11 cellular contexts compared by ENCODE assay signal in the genomic region with DNA sequence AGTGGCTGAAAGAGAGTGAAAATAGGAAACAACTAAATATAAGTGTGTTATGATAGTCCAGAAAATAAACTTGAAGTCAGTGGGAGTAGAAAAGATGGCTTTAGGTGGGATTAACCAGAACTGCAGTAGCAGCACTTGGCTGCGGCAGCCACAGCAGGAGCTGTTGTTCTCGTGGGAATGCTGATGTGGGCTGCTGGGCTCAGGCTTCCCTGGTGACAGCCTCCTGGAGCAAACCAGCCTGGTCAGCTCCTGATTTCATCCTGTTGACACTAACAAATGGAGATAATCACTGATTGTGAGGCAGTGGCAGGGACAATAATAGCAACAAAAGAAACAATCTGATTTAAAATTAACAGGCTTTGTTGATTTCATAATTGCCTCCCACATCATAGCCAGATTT.
DNase-seq lines count a peak whose midpoint lies in the region; ATAC-seq and TF ChIP-seq lines count a peak whose summit lies in the region.
"Had no signal": no experiment of that assay in that cellular context is flagged by ENCODE, and none has a peak within 500 bp of the region (broad histone marks: within the 10 kb centered on the region; RNA-seq: fewer than 3 reads in every experiment).

No MANE protein-coding gene starts in this region.

- no peaks in the 10 kb centered on the region for H3K9me3 ChIP-seq in left ventricle myocardium inferior (replicated peaks)
- no peaks in the 10 kb centered on the region for H3K9me3 ChIP-seq in tibial artery

- no peaks in the 10 kb centered on the region for H3K36me3 ChIP-seq in left ventricle myocardium inferior
- H3K36me3 ChIP-seq in tibial artery: no peaks in the 10 kb centered on the region

- DNase-seq in ELF-1 (ENCODE audit: low read depth, low spot score) (peak; percentile 58), left ventricle myocardium inferior (no peak), occipital lobe (lab: John Stamatoyannopoulos, UW) (peak; percentile 40), tibial artery (no peak)
- DNase-seq in activated naive CD4-positive, alpha-beta T cell treated with anti-CD3 and anti-CD28 coated beads, Interleukin-2, amount 50 U/mL, for 16 hours: no peak
- no peak for DNase-seq in activated CD4-positive, alpha-beta T cell treated with anti-CD3 and anti-CD28 coated beads, Interleukin-2, amount 10 ng/mL, durations not matched to agents 24 days and 14 days
- DNase-seq: activated CD4-positive, CD25-positive, alpha-beta regulatory T cell; activated T-cell treated with anti-CD3 and anti-CD28 coated beads for 4 hours; MV-4-11 had no signal

- ATAC-seq in SK-N-SH treated with all-trans-retinoic acid at 6 μM for 48 hours (peak; percentile 33), HG03025 (IDR thresholded peaks at IDR 0.05; ENCODE audit: low FRiP score, unreplicated experiment) (no peak)

- no peaks in the 10 kb centered on the region for H3K27me3 ChIP-seq in left ventricle myocardium inferior (ENCODE audit: low read depth)
- H3K27me3 ChIP-seq in tibial artery: no peaks in the 10 kb centered on the region

- H3K36me3 Mint-ChIP-seq in activated CD4-positive, alpha-beta T cell treated with anti-CD3 and anti-CD28 coated beads, Interleukin-2, amount 10 ng/mL, durations not matched to agents 24 days and 14 days (ENCODE audit: low read depth): peaks cover 3% of the 10 kb centered on the region

- H3K4me3 Mint-ChIP-seq in activated CD4-positive, alpha-beta T cell treated with anti-CD3 and anti-CD28 coated beads, Interleukin-2, amount 10 ng/mL, durations not matched to agents 24 days and 14 days: no peak overlapping the region

- peaks cover 2% of the 10 kb centered on the region for H3K4me1 Mint-ChIP-seq in activated CD4-positive, alpha-beta T cell treated with anti-CD3 and anti-CD28 coated beads, Interleukin-2, amount 10 ng/mL, durations not matched to agents 24 days and 14 days

- H3K4me1 ChIP-seq in left ventricle myocardium inferior (peaks cover 64% of the 10 kb centered on the region), tibial artery (peaks cover 0 to 8% (median 7%) of the 10 kb centered on the region in 4 donors)

- TF ChIP-seq CTCF in left ventricle myocardium inferior (IDR thresholded peaks at IDR 0.05; ENCODE audit: borderline replicate concordance) (no peak), tibial artery (IDR thresholded peaks at IDR 0.05) (no peak)

- H3K27me3 Mint-ChIP-seq in activated CD4-positive, alpha-beta T cell treated with anti-CD3 and anti-CD28 coated beads, Interleukin-2, amount 10 ng/mL, durations not matched to agents 24 days and 14 days: no peaks in the 10 kb centered on the region

- peaks cover 4% of the 10 kb centered on the region for H3K9me3 Mint-ChIP-seq in activated CD4-positive, alpha-beta T cell treated with anti-CD3 and anti-CD28 coated beads, Interleukin-2, amount 10 ng/mL, durations not matched to agents 24 days and 14 days

- H3K27ac ChIP-seq in left ventricle myocardium inferior (replicated peaks) (peak overlapping the region; percentile 58), tibial artery (no peak overlapping the region)

- no peak overlapping the region for H3K27ac Mint-ChIP-seq in activated CD4-positive, alpha-beta T cell treated with anti-CD3 and anti-CD28 coated beads, Interleukin-2, amount 10 ng/mL, durations not matched to agents 24 days and 14 days

- intact Hi-C loops in left ventricle myocardium inferior (cut with micrococcal nuclease) (no loop called here), tibial artery (cut with DNase I; ENCODE audit: low total_unique reads) (no loop called here)
- intact Hi-C loops in activated CD4-positive, alpha-beta T cell treated with anti-CD3 and anti-CD28 coated beads, Interleukin-2, amount 10 ng/mL, durations not matched to agents 24 days and 14 days (cut with micrococcal nuclease): no loop called here

- H3K4me3 ChIP-seq in left ventricle myocardium inferior: peak overlapping the region; percentile 10
- no peak overlapping the region for H3K4me3 ChIP-seq in tibial artery

TF ChIP-seq in SK-N-SH treated with all-trans-retinoic acid at 6 μM for 48 hours, 23 proteins besides CTCF, POLR2A, EP300 and RAD21:
- TF ChIP-seq CSDC2 (CRISPR knock-in tag; IDR thresholded peaks at IDR 0.05) (no peak), ISL1 (CRISPR knock-in tag; IDR thresholded peaks at IDR 0.05) (no peak), SNAI2 (CRISPR knock-in tag; IDR thresholded peaks at IDR 0.05) (no peak), PPARA (CRISPR knock-in tag; IDR thresholded peaks at IDR 0.05; ENCODE audit: borderline replicate concordance) (no peak), ZFP3 (CRISPR knock-in tag; IDR thresholded peaks at IDR 0.05) (no peak), ZNF8 (CRISPR knock-in tag; IDR thresholded peaks at IDR 0.05) (no peak), TCF4 (CRISPR knock-in tag; IDR thresholded peaks at IDR 0.05; ENCODE audit: borderline replicate concordance) (no peak), GLIS3 (CRISPR knock-in tag; IDR thresholded peaks at IDR 0.05) (no peak), ZC3H10 (CRISPR knock-in tag; IDR thresholded peaks at IDR 0.05) (no peak), ZNF70 (CRISPR knock-in tag; IDR thresholded peaks at IDR 0.05) (no peak), OSR1 (CRISPR knock-in tag; IDR thresholded peaks at IDR 0.05) (no peak)
- TF ChIP-seq, protein P1, sequence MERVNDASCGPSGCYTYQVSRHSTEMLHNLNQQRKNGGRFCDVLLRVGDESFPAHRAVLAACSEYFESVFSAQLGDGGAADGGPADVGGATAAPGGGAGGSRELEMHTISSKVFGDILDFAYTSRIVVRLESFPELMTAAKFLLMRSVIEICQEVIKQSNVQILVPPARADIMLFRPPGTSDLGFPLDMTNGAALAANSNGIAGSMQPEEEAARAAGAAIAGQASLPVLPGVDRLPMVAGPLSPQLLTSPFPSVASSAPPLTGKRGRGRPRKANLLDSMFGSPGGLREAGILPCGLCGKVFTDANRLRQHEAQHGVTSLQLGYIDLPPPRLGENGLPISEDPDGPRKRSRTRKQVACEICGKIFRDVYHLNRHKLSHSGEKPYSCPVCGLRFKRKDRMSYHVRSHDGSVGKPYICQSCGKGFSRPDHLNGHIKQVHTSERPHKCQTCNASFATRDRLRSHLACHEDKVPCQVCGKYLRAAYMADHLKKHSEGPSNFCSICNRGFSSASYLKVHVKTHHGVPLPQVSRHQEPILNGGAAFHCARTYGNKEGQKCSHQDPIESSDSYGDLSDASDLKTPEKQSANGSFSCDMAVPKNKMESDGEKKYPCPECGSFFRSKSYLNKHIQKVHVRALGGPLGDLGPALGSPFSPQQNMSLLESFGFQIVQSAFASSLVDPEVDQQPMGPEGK (CRISPR knock-in tag; IDR thresholded peaks at IDR 0.05; ENCODE audit: borderline replicate concordance): no peak
- TF ChIP-seq, protein P2, sequence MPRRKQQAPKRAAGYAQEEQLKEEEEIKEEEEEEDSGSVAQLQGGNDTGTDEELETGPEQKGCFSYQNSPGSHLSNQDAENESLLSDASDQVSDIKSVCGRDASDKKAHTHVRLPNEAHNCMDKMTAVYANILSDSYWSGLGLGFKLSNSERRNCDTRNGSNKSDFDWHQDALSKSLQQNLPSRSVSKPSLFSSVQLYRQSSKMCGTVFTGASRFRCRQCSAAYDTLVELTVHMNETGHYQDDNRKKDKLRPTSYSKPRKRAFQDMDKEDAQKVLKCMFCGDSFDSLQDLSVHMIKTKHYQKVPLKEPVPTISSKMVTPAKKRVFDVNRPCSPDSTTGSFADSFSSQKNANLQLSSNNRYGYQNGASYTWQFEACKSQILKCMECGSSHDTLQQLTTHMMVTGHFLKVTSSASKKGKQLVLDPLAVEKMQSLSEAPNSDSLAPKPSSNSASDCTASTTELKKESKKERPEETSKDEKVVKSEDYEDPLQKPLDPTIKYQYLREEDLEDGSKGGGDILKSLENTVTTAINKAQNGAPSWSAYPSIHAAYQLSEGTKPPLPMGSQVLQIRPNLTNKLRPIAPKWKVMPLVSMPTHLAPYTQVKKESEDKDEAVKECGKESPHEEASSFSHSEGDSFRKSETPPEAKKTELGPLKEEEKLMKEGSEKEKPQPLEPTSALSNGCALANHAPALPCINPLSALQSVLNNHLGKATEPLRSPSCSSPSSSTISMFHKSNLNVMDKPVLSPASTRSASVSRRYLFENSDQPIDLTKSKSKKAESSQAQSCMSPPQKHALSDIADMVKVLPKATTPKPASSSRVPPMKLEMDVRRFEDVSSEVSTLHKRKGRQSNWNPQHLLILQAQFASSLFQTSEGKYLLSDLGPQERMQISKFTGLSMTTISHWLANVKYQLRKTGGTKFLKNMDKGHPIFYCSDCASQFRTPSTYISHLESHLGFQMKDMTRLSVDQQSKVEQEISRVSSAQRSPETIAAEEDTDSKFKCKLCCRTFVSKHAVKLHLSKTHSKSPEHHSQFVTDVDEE (CRISPR knock-in tag; IDR thresholded peaks at IDR 0.05): no peak
- TF ChIP-seq, protein P3, sequence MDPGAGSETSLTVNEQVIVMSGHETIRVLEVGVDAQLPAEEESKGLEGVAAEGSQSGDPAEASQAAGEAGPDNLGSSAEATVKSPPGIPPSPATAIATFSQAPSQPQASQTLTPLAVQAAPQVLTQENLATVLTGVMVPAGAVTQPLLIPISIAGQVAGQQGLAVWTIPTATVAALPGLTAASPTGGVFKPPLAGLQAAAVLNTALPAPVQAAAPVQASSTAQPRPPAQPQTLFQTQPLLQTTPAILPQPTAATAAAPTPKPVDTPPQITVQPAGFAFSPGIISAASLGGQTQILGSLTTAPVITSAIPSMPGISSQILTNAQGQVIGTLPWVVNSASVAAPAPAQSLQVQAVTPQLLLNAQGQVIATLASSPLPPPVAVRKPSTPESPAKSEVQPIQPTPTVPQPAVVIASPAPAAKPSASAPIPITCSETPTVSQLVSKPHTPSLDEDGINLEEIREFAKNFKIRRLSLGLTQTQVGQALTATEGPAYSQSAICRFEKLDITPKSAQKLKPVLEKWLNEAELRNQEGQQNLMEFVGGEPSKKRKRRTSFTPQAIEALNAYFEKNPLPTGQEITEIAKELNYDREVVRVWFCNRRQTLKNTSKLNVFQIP (CRISPR knock-in tag; IDR thresholded peaks at IDR 0.05; ENCODE audit: borderline replicate concordance, low read depth): no peak

Comparison
In these comparisons a context has a peak if more than half of its experiments do, and no peak if none do; other contexts are left out.
1. DNase-seq: peak in ELF-1 (single experiment) and occipital lobe (single experiment); none in left ventricle myocardium inferior (single experiment), activated naive CD4-positive, alpha-beta T cell treated with anti-CD3 and anti-CD28 coated beads, Interleukin-2, amount 50 U/mL, for 16 hours (single experiment), tibial artery (0 of 2) and activated CD4-positive, alpha-beta T cell treated with anti-CD3 and anti-CD28 coated beads, Interleukin-2, amount 10 ng/mL, durations not matched to agents 24 days and 14 days (single experiment).